In the genomic region with DNA sequence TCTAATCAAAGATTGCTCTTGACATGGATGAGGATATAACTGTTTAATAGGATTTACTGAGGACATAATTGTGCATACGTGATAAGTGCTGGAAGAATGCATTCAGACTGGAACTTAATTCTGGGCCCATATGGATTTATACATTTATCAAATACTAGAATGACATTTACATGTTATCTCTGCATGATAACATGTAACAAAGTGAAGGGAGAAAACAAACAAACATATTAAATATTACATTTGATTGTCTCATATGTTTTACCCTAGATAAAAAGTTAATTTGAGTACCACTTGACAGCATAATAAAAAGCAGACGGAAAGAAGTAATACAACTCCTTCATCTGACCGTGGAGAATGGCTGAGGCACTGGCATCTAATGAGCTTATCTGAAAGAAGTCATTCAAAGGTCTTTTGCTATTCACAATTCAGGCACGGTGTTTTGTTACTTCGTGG, we compare ENCODE assay signal across 1 cellular context.
A peak's percentile ranks its signal among the peaks of the same experiment; 100 is the strongest.
TF ChIP-seq lines count a peak whose summit lies in the region.

No MANE protein-coding gene starts in this region.

TF ChIP-seq in HEK293, 187 proteins besides CTCF, POLR2A, EP300 and RAD21 (continued from another document):
- TF ChIP-seq ZNF843 (tag by site-specific recombination; IDR thresholded peaks at IDR 0.05) = peak; percentile 81
- no peak for TF ChIP-seq ZNF561 (tag by site-specific recombination; IDR thresholded peaks at IDR 0.05; ENCODE audit: borderline replicate concordance)
- no peak for TF ChIP-seq ZNF223 (tag by site-specific recombination; IDR thresholded peaks at IDR 0.05)
- TF ChIP-seq FEZF1 (tag by site-specific recombination; IDR thresholded peaks at IDR 0.05) = peak; percentile 57
- peak; percentile 33; the same call in 1 of the 2 replicates for TF ChIP-seq ZXDB (tag by site-specific recombination; IDR thresholded peaks at IDR 0.05)
- TF ChIP-seq ZBTB21 (tag by site-specific recombination; IDR thresholded peaks at IDR 0.05) = no peak
- TF ChIP-seq, protein P1, sequence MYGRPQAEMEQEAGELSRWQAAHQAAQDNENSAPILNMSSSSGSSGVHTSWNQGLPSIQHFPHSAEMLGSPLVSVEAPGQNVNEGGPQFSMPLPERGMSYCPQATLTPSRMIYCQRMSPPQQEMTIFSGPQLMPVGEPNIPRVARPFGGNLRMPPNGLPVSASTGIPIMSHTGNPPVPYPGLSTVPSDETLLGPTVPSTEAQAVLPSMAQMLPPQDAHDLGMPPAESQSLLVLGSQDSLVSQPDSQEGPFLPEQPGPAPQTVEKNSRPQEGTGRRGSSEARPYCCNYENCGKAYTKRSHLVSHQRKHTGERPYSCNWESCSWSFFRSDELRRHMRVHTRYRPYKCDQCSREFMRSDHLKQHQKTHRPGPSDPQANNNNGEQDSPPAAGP (tag by site-specific recombination; IDR thresholded peaks at IDR 0.05) = no peak
- no peak for TF ChIP-seq KLF10 (tag by site-specific recombination; IDR thresholded peaks at IDR 0.05)
- TF ChIP-seq ZNF664 (tag by site-specific recombination; IDR thresholded peaks at IDR 0.05) = no peak
- TF ChIP-seq, protein P2, sequence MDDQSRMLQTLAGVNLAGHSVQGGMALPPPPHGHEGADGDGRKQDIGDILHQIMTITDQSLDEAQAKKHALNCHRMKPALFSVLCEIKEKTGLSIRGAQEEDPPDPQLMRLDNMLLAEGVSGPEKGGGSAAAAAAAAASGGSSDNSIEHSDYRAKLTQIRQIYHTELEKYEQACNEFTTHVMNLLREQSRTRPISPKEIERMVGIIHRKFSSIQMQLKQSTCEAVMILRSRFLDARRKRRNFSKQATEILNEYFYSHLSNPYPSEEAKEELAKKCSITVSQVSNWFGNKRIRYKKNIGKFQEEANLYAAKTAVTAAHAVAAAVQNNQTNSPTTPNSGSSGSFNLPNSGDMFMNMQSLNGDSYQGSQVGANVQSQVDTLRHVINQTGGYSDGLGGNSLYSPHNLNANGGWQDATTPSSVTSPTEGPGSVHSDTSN (CRISPR knock-in tag; IDR thresholded peaks at IDR 0.05) = no peak
- TF ChIP-seq, protein P3, sequence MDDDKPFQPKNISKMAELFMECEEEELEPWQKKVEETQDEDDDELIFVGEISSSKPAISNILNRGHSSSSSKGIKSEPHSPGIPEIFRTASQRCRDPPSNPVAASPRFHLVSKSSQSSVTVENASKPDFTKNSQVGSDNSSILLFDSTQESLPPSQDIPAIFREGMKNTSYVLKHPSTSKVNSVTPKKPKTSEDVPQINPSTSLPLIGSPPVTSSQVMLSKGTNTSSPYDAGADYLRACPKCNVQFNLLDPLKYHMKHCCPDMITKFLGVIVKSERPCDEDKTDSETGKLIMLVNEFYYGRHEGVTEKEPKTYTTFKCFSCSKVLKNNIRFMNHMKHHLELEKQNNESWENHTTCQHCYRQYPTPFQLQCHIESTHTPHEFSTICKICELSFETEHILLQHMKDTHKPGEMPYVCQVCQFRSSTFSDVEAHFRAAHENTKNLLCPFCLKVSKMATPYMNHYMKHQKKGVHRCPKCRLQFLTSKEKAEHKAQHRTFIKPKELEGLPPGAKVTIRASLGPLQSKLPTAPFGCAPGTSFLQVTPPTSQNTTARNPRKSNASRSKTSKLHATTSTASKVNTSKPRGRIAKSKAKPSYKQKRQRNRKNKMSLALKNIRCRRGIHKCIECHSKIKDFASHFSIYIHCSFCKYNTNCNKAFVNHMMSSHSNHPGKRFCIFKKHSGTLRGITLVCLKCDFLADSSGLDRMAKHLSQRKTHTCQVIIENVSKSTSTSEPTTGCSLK (tag by site-specific recombination; IDR thresholded peaks at IDR 0.05) = no peak
- TF ChIP-seq ZNF701 (tag by site-specific recombination; IDR thresholded peaks at IDR 0.05) = no peak
- TF ChIP-seq, protein P4, sequence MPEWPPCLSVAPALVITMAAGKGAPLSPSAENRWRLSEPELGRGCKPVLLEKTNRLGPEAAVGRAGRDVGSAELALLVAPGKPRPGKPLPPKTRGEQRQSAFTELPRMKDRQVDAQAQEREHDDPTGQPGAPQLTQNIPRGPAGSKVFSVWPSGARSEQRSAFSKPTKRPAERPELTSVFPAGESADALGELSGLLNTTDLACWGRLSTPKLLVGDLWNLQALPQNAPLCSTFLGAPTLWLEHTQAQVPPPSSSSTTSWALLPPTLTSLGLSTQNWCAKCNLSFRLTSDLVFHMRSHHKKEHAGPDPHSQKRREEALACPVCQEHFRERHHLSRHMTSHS (tag by site-specific recombination; IDR thresholded peaks at IDR 0.05) = no peak
- TF ChIP-seq, protein P5, sequence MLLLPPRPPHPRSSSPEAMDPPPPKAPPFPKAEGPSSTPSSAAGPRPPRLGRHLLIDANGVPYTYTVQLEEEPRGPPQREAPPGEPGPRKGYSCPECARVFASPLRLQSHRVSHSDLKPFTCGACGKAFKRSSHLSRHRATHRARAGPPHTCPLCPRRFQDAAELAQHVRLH (tag by site-specific recombination; IDR thresholded peaks at IDR 0.05) = 0 out of 2 replicates have a peak, but pooled peaks have one; percentile 16
- TF ChIP-seq ZEB2 (tag by site-specific recombination; IDR thresholded peaks at IDR 0.05) = no peak
- TF ChIP-seq, protein P6, sequence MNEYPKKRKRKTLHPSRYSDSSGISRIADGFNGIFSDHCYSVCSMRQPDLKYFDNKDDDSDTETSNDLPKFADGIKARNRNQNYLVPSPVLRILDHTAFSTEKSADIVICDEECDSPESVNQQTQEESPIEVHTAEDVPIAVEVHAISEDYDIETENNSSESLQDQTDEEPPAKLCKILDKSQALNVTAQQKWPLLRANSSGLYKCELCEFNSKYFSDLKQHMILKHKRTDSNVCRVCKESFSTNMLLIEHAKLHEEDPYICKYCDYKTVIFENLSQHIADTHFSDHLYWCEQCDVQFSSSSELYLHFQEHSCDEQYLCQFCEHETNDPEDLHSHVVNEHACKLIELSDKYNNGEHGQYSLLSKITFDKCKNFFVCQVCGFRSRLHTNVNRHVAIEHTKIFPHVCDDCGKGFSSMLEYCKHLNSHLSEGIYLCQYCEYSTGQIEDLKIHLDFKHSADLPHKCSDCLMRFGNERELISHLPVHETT (tag by site-specific recombination; IDR thresholded peaks at IDR 0.05) = no peak
- no peak for TF ChIP-seq ZNF707 (tag by site-specific recombination; IDR thresholded peaks at IDR 0.05)
- TF ChIP-seq ZNF600 (tag by site-specific recombination; IDR thresholded peaks at IDR 0.05) = no peak
- no peak for TF ChIP-seq ZNF596 (tag by site-specific recombination; IDR thresholded peaks at IDR 0.05)
- TF ChIP-seq, protein P7, sequence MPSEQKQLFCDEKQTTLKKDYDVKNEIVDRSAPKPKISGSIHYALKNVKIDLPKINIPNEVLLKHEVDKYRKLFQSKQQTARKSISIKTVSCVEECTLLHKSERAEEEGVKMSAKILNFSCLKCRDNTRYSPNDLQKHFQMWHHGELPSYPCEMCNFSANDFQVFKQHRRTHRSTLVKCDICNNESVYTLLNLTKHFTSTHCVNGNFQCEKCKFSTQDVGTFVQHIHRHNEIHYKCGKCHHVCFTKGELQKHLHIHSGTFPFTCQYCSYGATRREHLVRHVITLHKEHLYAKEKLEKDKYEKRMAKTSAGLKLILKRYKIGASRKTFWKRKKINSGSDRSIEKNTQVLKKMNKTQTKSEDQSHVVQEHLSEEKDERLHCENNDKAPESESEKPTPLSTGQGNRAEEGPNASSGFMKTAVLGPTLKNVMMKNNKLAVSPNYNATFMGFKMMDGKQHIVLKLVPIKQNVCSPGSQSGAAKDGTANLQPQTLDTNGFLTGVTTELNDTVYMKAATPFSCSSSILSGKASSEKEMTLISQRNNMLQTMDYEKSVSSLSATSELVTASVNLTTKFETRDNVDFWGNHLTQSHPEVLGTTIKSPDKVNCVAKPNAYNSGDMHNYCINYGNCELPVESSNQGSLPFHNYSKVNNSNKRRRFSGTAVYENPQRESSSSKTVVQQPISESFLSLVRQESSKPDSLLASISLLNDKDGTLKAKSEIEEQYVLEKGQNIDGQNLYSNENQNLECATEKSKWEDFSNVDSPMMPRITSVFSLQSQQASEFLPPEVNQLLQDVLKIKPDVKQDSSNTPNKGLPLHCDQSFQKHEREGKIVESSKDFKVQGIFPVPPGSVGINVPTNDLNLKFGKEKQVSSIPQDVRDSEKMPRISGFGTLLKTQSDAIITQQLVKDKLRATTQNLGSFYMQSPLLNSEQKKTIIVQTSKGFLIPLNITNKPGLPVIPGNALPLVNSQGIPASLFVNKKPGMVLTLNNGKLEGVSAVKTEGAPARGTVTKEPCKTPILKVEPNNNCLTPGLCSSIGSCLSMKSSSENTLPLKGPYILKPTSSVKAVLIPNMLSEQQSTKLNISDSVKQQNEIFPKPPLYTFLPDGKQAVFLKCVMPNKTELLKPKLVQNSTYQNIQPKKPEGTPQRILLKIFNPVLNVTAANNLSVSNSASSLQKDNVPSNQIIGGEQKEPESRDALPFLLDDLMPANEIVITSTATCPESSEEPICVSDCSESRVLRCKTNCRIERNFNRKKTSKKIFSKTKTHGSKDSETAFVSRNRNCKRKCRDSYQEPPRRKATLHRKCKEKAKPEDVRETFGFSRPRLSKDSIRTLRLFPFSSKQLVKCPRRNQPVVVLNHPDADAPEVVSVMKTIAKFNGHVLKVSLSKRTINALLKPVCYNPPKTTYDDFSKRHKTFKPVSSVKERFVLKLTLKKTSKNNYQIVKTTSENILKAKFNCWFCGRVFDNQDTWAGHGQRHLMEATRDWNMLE (tag by site-specific recombination; conservative IDR thresholded peaks at IDR 0.05; ENCODE audit: low read depth) = no peak
- TF ChIP-seq, protein P8, sequence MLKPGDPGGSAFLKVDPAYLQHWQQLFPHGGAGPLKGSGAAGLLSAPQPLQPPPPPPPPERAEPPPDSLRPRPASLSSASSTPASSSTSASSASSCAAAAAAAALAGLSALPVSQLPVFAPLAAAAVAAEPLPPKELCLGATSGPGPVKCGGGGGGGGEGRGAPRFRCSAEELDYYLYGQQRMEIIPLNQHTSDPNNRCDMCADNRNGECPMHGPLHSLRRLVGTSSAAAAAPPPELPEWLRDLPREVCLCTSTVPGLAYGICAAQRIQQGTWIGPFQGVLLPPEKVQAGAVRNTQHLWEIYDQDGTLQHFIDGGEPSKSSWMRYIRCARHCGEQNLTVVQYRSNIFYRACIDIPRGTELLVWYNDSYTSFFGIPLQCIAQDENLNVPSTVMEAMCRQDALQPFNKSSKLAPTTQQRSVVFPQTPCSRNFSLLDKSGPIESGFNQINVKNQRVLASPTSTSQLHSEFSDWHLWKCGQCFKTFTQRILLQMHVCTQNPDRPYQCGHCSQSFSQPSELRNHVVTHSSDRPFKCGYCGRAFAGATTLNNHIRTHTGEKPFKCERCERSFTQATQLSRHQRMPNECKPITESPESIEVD (tag by site-specific recombination; IDR thresholded peaks at IDR 0.05) = peak; percentile 61
- TF ChIP-seq, protein P9, sequence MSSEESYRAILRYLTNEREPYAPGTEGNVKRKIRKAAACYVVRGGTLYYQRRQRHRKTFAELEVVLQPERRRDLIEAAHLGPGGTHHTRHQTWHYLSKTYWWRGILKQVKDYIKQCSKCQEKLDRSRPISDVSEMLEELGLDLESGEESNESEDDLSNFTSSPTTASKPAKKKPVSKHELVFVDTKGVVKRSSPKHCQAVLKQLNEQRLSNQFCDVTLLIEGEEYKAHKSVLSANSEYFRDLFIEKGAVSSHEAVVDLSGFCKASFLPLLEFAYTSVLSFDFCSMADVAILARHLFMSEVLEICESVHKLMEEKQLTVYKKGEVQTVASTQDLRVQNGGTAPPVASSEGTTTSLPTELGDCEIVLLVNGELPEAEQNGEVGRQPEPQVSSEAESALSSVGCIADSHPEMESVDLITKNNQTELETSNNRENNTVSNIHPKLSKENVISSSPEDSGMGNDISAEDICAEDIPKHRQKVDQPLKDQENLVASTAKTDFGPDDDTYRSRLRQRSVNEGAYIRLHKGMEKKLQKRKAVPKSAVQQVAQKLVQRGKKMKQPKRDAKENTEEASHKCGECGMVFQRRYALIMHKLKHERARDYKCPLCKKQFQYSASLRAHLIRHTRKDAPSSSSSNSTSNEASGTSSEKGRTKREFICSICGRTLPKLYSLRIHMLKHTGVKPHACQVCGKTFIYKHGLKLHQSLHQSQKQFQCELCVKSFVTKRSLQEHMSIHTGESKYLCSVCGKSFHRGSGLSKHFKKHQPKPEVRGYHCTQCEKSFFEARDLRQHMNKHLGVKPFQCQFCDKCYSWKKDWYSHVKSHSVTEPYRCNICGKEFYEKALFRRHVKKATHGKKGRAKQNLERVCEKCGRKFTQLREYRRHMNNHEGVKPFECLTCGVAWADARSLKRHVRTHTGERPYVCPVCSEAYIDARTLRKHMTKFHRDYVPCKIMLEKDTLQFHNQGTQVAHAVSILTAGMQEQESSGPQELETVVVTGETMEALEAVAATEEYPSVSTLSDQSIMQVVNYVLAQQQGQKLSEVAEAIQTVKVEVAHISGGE (tag by site-specific recombination; conservative IDR thresholded peaks at IDR 0.05; ENCODE audit: low read depth) = no peak
- TF ChIP-seq GLIS1 (tag by site-specific recombination; IDR thresholded peaks at IDR 0.05) = peak; percentile 44
- no peak for TF ChIP-seq ZNF623 (tag by site-specific recombination; IDR thresholded peaks at IDR 0.05)
TF ChIP-seq in HEK293: peak in this region for 6.
